Comparison of ENCODE assay signal across 9 cellular contexts in the genomic region with DNA sequence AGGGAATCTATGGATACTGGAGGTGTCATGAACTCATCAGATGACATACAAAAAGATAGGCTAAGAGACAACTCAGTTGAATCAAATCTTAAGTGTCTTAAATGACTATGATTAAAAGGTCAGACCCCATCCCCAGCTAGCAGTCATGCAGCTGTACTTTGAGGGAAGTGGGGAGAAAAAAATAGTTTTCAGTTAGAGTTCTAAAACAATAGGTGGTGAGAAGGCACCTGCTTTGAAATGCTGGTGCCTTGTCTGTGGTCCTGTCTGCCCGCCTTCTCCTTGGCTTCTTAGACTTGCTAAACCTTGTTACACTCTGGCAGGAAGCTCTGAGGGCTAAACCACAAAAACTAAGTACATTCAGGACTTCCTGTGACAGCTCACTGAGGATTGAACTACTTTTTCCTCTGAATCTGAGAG. TPM values are rescaled to one million over a fixed set of nuclear protein-coding genes. Genes with fewer than 3 reads are reported as not detected.
DNase-seq lines count a peak whose midpoint lies in the region; ATAC-seq and TF ChIP-seq lines count a peak whose summit lies in the region.
"Had no signal": no experiment of that assay in that cellular context is flagged by ENCODE, and none has a peak within 500 bp of the region (broad histone marks: within the 10 kb centered on the region; RNA-seq: fewer than 3 reads in every experiment).

No MANE protein-coding gene starts in this region.

- H3K27me3 ChIP-seq in MG63: peaks cover 2% of the 10 kb centered on the region

- H3K4me3 Mint-ChIP-seq in HFFc6: no peak overlapping the region

- H3K4me1 Mint-ChIP-seq in HFFc6 (ENCODE audit: low read depth): peaks cover 16% of the 10 kb centered on the region

- peak; percentile 11 for DNase-seq in HFFc6
- DNase-seq in NOMO-1 (lab: John Stamatoyannopoulos, UW; ENCODE audit: unreplicated experiment in 2 of 2): peak; percentile 77 to 86
- DNase-seq in activated effector memory CD4-positive, alpha-beta T cell treated with anti-CD3 and anti-CD28 coated beads, Interleukin-2, amount 50 U/mL, for 16 hours: peak; percentile 86
- peak; percentile 56 for DNase-seq in stimulated activated CD4-positive, alpha-beta T cell treated with anti-CD3 and anti-CD28 coated beads, Interleukin-4, amount 100 ng/mL, for 1 hour
- DNase-seq in NCI-H524 treated with DMSO at 0.1 percent for 48 hours (lab: John Stamatoyannopoulos, UW): no peak
- DNase-seq in lower leg skin (ENCODE audit: low spot score in 2 of 2): no peak
- no peak for DNase-seq in MG63
- DNase-seq: IMR-90 had no signal

- no peaks in the 10 kb centered on the region for H3K9me3 ChIP-seq in MG63

- H3K4me3 ChIP-seq in lower leg skin (ENCODE audit: low read depth, poor library complexity, severe bottlenecking): no peak overlapping the region
- no peak overlapping the region for H3K4me3 ChIP-seq in MG63

- H3K27me3 Mint-ChIP-seq in HFFc6 (ENCODE audit: insufficient read depth): peaks cover 26% of the 10 kb centered on the region

- ATAC-seq in GM18498 (IDR thresholded peaks at IDR 0.05; ENCODE audit: unreplicated experiment): peak; percentile 89

- 68 to 78% methylated on average over 1 of the region's 1 CpG for WGBS in lower leg skin, 2 donors

- TF ChIP-seq POLR2A in lower leg skin (IDR thresholded peaks at IDR 0.05): no peak

- H3K36me3 ChIP-seq in MG63: no peaks in the 10 kb centered on the region

- no peak for TF ChIP-seq CTCF in HFFc6 (IDR thresholded peaks at IDR 0.05)
- no peak for TF ChIP-seq CTCF in lower leg skin (IDR thresholded peaks at IDR 0.05)

- 0 out of 2 replicates have a peak, but pooled peaks cover 5% of the 10 kb centered on the region for H3K36me3 Mint-ChIP-seq in HFFc6 (ENCODE audit: low read depth)

- H3K9me3 Mint-ChIP-seq in HFFc6: no peaks in the 10 kb centered on the region; the same call in 1 of the 2 replicates

- intact Hi-C loops in lower leg skin (cut with DNase I; ENCODE audit: low total_unique reads): no loop called here

- H3K27ac Mint-ChIP-seq in HFFc6: no peak overlapping the region

RNA-seq across cellular contexts. Expression of a gene that starts 15.3 kb away (rescaled TPM):
- total RNA-seq in HFFc6 (2021; fragmentation: NEBNext Ultra II Directional; extraction: Animal tissue kit (Norgen Biotek cat#: 25700)): not detected
- 1 to 10 TPM in 2 of 4 donors, under 1 TPM in 1, not detected in 1; 0.78 to 1.1 (median 1.1) TPM for total RNA-seq in lower leg skin
- not detected in 2 replicates for total RNA-seq in MG63 (2014; rRNA removed; shearing (Covaris generic); ENCODE audit: low replicate concordance)
- total RNA-seq: IMR-90 had no signal

Comparison
In these comparisons a context has a peak if more than half of its experiments do, and no peak if none do; other contexts are left out.
1. DNase-seq: peak in HFFc6 (single experiment), NOMO-1 (2 of 2), activated effector memory CD4-positive, alpha-beta T cell treated with anti-CD3 and anti-CD28 coated beads, Interleukin-2, amount 50 U/mL, for 16 hours (single experiment) and stimulated activated CD4-positive, alpha-beta T cell treated with anti-CD3 and anti-CD28 coated beads, Interleukin-4, amount 100 ng/mL, for 1 hour (single experiment); none in NCI-H524 treated with DMSO at 0.1 percent for 48 hours (single experiment), lower leg skin (0 of 2) and MG63 (single experiment).